ENCODE assay signal across 27 cellular contexts in genomic region chr7:11153694-11154093, GRCh38.
DNase-seq lines count a peak whose midpoint lies in the region; ATAC-seq, FAIRE-seq and TF ChIP-seq lines count a peak whose summit lies in the region.
"Had no signal": no experiment of that assay in that cellular context is flagged by ENCODE, and none has a peak within 500 bp of the region (broad histone marks: within the 10 kb centered on the region; RNA-seq: fewer than 3 reads in every experiment).

No MANE protein-coding gene starts in this region.

- in situ Hi-C loops in HepG2 (cut with HindIII; ENCODE audit: extremely low pct_ligation_motif_present, low pct_unique_long_range_greater_than_20kb) = no loop called here

- DNase-seq in HepG2 (ENCODE audit: low spot score) (no peak), fibroblast of gingiva (ENCODE audit: low read depth) (peak; percentile 5), NCI-H1417 (lab: John Stamatoyannopoulos, UW) (no peak), A172 (ENCODE audit: low spot score) (no peak)
- no peak for DNase-seq in activated naive CD4-positive, alpha-beta T cell treated with anti-CD3 and anti-CD28 coated beads for 36 hours
- DNase-seq: ACHN; activated CD4-positive, alpha-beta memory T cell treated with anti-CD3 and anti-CD28 coated beads, Interleukin-2, amount 10 ng/mL, durations not matched to agents 7 days and 5 days; activated CD4-positive, CD25-positive, alpha-beta regulatory T cell treated with anti-CD3 and anti-CD28 coated beads, Interleukin-2, amount 50 U/mL, for 72 hours; Caco-2; foreskin fibroblast; GM23248; heart left ventricle; left colon; MV-4-11; naive thymus-derived CD4-positive, alpha-beta T cell; NCI-H187 treated with DMSO at 0.1 percent for 48 hours; NCI-H226; SHP77 treated with DMSO at 0.1 percent for 48 hours; T-cell; uterus had no signal

- 90% methylated on average over 4 of the region's 4 CpGs for WGBS in liver
- 82% methylated on average over 4 of the region's 4 CpGs for WGBS in HepG2 (ENCODE audit: low lambda C conversion rate)

- H3K4me3 ChIP-seq in liver (ENCODE audit: low read depth in 1 of 3, low read length in 3 of 3) = no peak overlapping the region
- no peak overlapping the region for H3K4me3 ChIP-seq in HepG2 (replicated peaks in 1 of 3; ENCODE audit: insufficient read depth in 1 of 3, low read depth in 2 of 3, low read length in 3 of 3)
- H3K4me3 ChIP-seq in OCI-LY3 (ENCODE audit: low read length) = no peak overlapping the region
- H3K4me3 ChIP-seq: BLaER1, GM23248, heart left ventricle, suprapubic skin, uterus had no signal

- H3K9me3 ChIP-seq in liver (ENCODE audit: control insufficient read depth in 4 of 4, low read length in 3 of 4) (no peaks in the 10 kb centered on the region), HepG2 (ENCODE audit: low read length) (no peaks in the 10 kb centered on the region), OCI-LY3 (ENCODE audit: insufficient read depth, low read length) (no peaks in the 10 kb centered on the region)
- H3K9me3 ChIP-seq: BLaER1, Caco-2, heart left ventricle, suprapubic skin, uterus had no signal

- H3K27ac Mint-ChIP-seq in activated naive CD4-positive, alpha-beta T cell treated with anti-CD3 and anti-CD28 coated beads for 36 hours = no peak overlapping the region
- H3K27ac Mint-ChIP-seq: activated CD4-positive, alpha-beta memory T cell treated with anti-CD3 and anti-CD28 coated beads, Interleukin-2, amount 10 ng/mL, durations not matched to agents 7 days and 5 days; activated T-helper 2 cell treated with anti-CD3 and anti-CD28 coated beads, Interferon-gamma antibody, Interleukin-2, Interleukin-4, amounts not matched to agents 10 μg/mL and 5 μg/mL and 100 μg/mL, durations not matched to agents 14 hours and 24 hours and 36 hours; naive thymus-derived CD4-positive, alpha-beta T cell; T-cell had no signal

- H3K27me3 ChIP-seq in liver (ENCODE audit: control insufficient read depth in 4 of 4, insufficient read depth in 4 of 4, low read length in 3 of 4) = no peaks in the 10 kb centered on the region
- H3K27me3 ChIP-seq in HepG2 (ENCODE audit: control insufficient read depth in 1 of 2, insufficient read depth in 2 of 2, low read length in 2 of 2) = no peaks in the 10 kb centered on the region
- H3K27me3 ChIP-seq in OCI-LY3 (ENCODE audit: low read depth, low read length) = no peaks in the 10 kb centered on the region
- H3K27me3 ChIP-seq: BLaER1, heart left ventricle, suprapubic skin, uterus had no signal

- H3K36me3 ChIP-seq in liver (ENCODE audit: control insufficient read depth in 4 of 4, insufficient read depth in 3 of 4, low read depth in 1 of 4, low read length in 3 of 4) = no peaks in the 10 kb centered on the region
- peaks cover 0 to 1% of the 10 kb centered on the region in 2 experiments; a peak in 2 of 5 replicates for H3K36me3 ChIP-seq in HepG2 (replicated peaks in 1 of 2; ENCODE audit: control insufficient read depth in 1 of 2, insufficient read depth in 2 of 2, low read length in 2 of 2)
- no peaks in the 10 kb centered on the region for H3K36me3 ChIP-seq in OCI-LY3 (replicated peaks; ENCODE audit: low read depth, low read length)
- H3K36me3 ChIP-seq: suprapubic skin, uterus had no signal

- H3K79me2 ChIP-seq in HepG2 (ENCODE audit: insufficient read depth, low read length) = no peaks in the 10 kb centered on the region
- H3K79me2 ChIP-seq in OCI-LY3 (ENCODE audit: low read length) = no peaks in the 10 kb centered on the region

- TF ChIP-seq EP300 in HepG2 (IDR thresholded peaks at IDR 0.05; ENCODE audit: low read depth in 2 of 2, low read length in 2 of 2) = no peak
- no peak for TF ChIP-seq EP300 in HepG2 (CRISPR knock-in tag; IDR thresholded peaks at IDR 0.05; ENCODE audit: borderline replicate concordance)

- no peak overlapping the region for H3K4me2 ChIP-seq in HepG2 (ENCODE audit: low read depth, low read length)
- no peak overlapping the region for H3K4me2 ChIP-seq in OCI-LY3 (ENCODE audit: low read length)
- H3K4me2 ChIP-seq: BLaER1, KMS-11 had no signal

- H3K9ac ChIP-seq in liver (ENCODE audit: low read depth in 1 of 2, low read length in 2 of 2) (peak overlapping the region in 1 of 2 donors; percentile 14), HepG2 (ENCODE audit: insufficient read depth, low read depth, low read length) (no peak overlapping the region), OCI-LY3 (ENCODE audit: low read length) (no peak overlapping the region)
- H3K9ac ChIP-seq: BLaER1, GM23248, KMS-11 had no signal

- ATAC-seq in HepG2 (no peak), GM18909 (IDR thresholded peaks at IDR 0.05; ENCODE audit: poor library complexity, unreplicated experiment) (no peak)
- ATAC-seq: heart left ventricle; left colon; naive thymus-derived CD4-positive, alpha-beta T cell; T-cell had no signal

- no peaks in the 10 kb centered on the region for H3K4me1 ChIP-seq in liver (ENCODE audit: control insufficient read depth in 4 of 4, insufficient read depth in 4 of 4, low read length in 3 of 4)
- H3K4me1 ChIP-seq in HepG2 (ENCODE audit: insufficient read depth, low read length) = no peaks in the 10 kb centered on the region
- H3K4me1 ChIP-seq in OCI-LY3 (ENCODE audit: low read length) = no peaks in the 10 kb centered on the region
- H3K4me1 ChIP-seq: BLaER1, Caco-2, heart left ventricle, suprapubic skin, uterus had no signal

- CTCF ChIA-PET in HepG2 (lab: Yijun Ruan, JAX; ENCODE audit: low intra/inter-chr PET ratio, low total read pairs) = no interaction called here
- CTCF ChIA-PET in activated naive CD4-positive, alpha-beta T cell treated with anti-CD3 and anti-CD28 coated beads for 36 hours (lab: Charles Lee) = interaction anchor here (0.5 kb wide), 1 partner anchor 1703 kb away, joined by 4 read pairs; no protein-coding TSS in a partner anchor

- H2AFZ ChIP-seq in HepG2 (ENCODE audit: low read length) (no peak overlapping the region), OCI-LY3 (ENCODE audit: low read depth, low read length) (no peak overlapping the region)
- H2AFZ ChIP-seq: GM23248 had no signal

- POLR2A ChIA-PET in HepG2 (lab: Yijun Ruan, JAX) = no interaction called here

- no peaks in the 10 kb centered on the region for H3K4me1 Mint-ChIP-seq in activated naive CD4-positive, alpha-beta T cell treated with anti-CD3 and anti-CD28 coated beads for 36 hours (ENCODE audit: low read depth)
- H3K4me1 Mint-ChIP-seq: activated CD4-positive, alpha-beta memory T cell treated with anti-CD3 and anti-CD28 coated beads, Interleukin-2, amount 10 ng/mL, durations not matched to agents 7 days and 5 days; T-cell had no signal

- no TSS peak for BruUV-seq in HepG2 (replicated peaks; lab: Mats Ljungman, UMichigan)

- TF ChIP-seq CTCF in liver (IDR thresholded peaks at IDR 0.05; ENCODE audit: low read depth, low read length, missing input control) = peak; percentile 27
- TF ChIP-seq CTCF in HepG2 (CRISPR knock-in tag; IDR thresholded peaks at IDR 0.05) = no peak
- TF ChIP-seq CTCF in OCI-LY3 (IDR thresholded peaks at IDR 0.05; ENCODE audit: low read depth, low read length) = peak; percentile 14

- no peak overlapping the region for H3K27ac ChIP-seq in liver (ENCODE audit: low read depth in 1 of 2, low read length in 2 of 2)
- H3K27ac ChIP-seq in HepG2 (ENCODE audit: extremely low read length, insufficient read depth, low read length) = no peak overlapping the region
- H3K27ac ChIP-seq in OCI-LY3 (ENCODE audit: low read length) = no peak overlapping the region
- H3K27ac ChIP-seq: BLaER1, GM23248, heart left ventricle, KMS-11, suprapubic skin, uterus had no signal

- no peak for FAIRE-seq in HepG2 (lab: Jason Lieb, UNC)

- H3K4me3 Mint-ChIP-seq in activated naive CD4-positive, alpha-beta T cell treated with anti-CD3 and anti-CD28 coated beads for 36 hours = no peak overlapping the region
- H3K4me3 Mint-ChIP-seq: activated CD4-positive, alpha-beta memory T cell treated with anti-CD3 and anti-CD28 coated beads, Interleukin-2, amount 10 ng/mL, durations not matched to agents 7 days and 5 days; naive thymus-derived CD4-positive, alpha-beta T cell; T-cell had no signal

- TF ChIP-seq RAD21 in liver (IDR thresholded peaks at IDR 0.05) (peak; percentile 60 to 65), HepG2 (CRISPR knock-in tag; IDR thresholded peaks at IDR 0.05) (no peak)

- peaks cover 6% of the 10 kb centered on the region for H3K36me3 Mint-ChIP-seq in activated naive CD4-positive, alpha-beta T cell treated with anti-CD3 and anti-CD28 coated beads for 36 hours (ENCODE audit: low read depth)

- TF ChIP-seq POLR2A in HepG2 (IDR thresholded peaks at IDR 0.05; ENCODE audit: insufficient read depth in 1 of 2, low read depth in 2 of 2, low read length in 2 of 2) = no peak

- intact Hi-C loops in HepG2 (cut with micrococcal nuclease; ENCODE audit: unreplicated experiment) = no loop called here
- intact Hi-C loops in activated naive CD4-positive, alpha-beta T cell treated with anti-CD3 and anti-CD28 coated beads for 36 hours (cut with micrococcal nuclease) = no loop called here

- no peaks in the 10 kb centered on the region for H4K20me1 ChIP-seq in HepG2 (ENCODE audit: insufficient read depth, low read length)
- no peaks in the 10 kb centered on the region for H4K20me1 ChIP-seq in OCI-LY3 (ENCODE audit: insufficient read depth, low read length)
- H4K20me1 ChIP-seq: BLaER1 had no signal

- no peaks in the 10 kb centered on the region for H3K9me3 Mint-ChIP-seq in activated naive CD4-positive, alpha-beta T cell treated with anti-CD3 and anti-CD28 coated beads for 36 hours
- H3K9me3 Mint-ChIP-seq: activated CD4-positive, alpha-beta memory T cell treated with anti-CD3 and anti-CD28 coated beads, Interleukin-2, amount 10 ng/mL, durations not matched to agents 7 days and 5 days; activated T-helper 2 cell treated with anti-CD3 and anti-CD28 coated beads, Interferon-gamma antibody, Interleukin-2, Interleukin-4, amounts not matched to agents 10 μg/mL and 5 μg/mL and 100 μg/mL, durations not matched to agents 14 hours and 24 hours and 36 hours; T-cell had no signal

- no peaks in the 10 kb centered on the region for H3K27me3 Mint-ChIP-seq in activated naive CD4-positive, alpha-beta T cell treated with anti-CD3 and anti-CD28 coated beads for 36 hours (ENCODE audit: low read depth)
- H3K27me3 Mint-ChIP-seq: activated CD4-positive, alpha-beta memory T cell treated with anti-CD3 and anti-CD28 coated beads, Interleukin-2, amount 10 ng/mL, durations not matched to agents 7 days and 5 days; naive thymus-derived CD4-positive, alpha-beta T cell; T-cell had no signal

TF ChIP-seq in liver, 16 proteins besides CTCF, POLR2A, EP300 and RAD21 (continues in another document):
- TF ChIP-seq YY1 (IDR thresholded peaks at IDR 0.05) (no peak), FOXA2 (IDR thresholded peaks at IDR 0.05) (no peak), TAF1 (conservative IDR thresholded peaks at IDR 0.05) (no peak)

TF ChIP-seq in HepG2, 621 proteins besides CTCF, POLR2A, EP300 and RAD21 (continues in another document):
- TF ChIP-seq MZF1 (CRISPR knock-in tag; IDR thresholded peaks at IDR 0.05; ENCODE audit: borderline replicate concordance) = no peak
- TF ChIP-seq KLF6 (CRISPR knock-in tag; IDR thresholded peaks at IDR 0.05) = no peak
- no peak for TF ChIP-seq ZNF414 (CRISPR knock-in tag; IDR thresholded peaks at IDR 0.05)
